9 cellular contexts compared by ENCODE assay signal in genomic region chr20:62806383-62807050, GRCh38. TPM values are rescaled to one million over a fixed set of nuclear protein-coding genes. Genes with fewer than 3 reads are reported as not detected.
DNase-seq lines count a peak whose midpoint lies in the region; ATAC-seq and TF ChIP-seq lines count a peak whose summit lies in the region.
"Had no signal": no experiment of that assay in that cellular context is flagged by ENCODE, and none has a peak within 500 bp of the region (broad histone marks: within the 10 kb centered on the region; RNA-seq: fewer than 3 reads in every experiment).

No MANE protein-coding gene starts in this region.

- intact Hi-C loops in IMR-90 (cut with micrococcal nuclease) (loop anchor here (5.0 kb wide), 1 partner anchor 201 kb away; the partner anchor contains the start of gene BHLHE23), MCF 10A (cut with micrococcal nuclease) (loop anchor here (5.0 kb wide), 1 partner anchor 139 kb away; no protein-coding TSS in a partner anchor)

- peak overlapping the region; percentile 77 for H3K9ac ChIP-seq in IMR-90 (ENCODE audit: low read depth, low read length)

- BruUV-seq in IMR-90 (replicated peaks; lab: Mats Ljungman, UMichigan) (no TSS peak), MCF 10A (replicated peaks; lab: Mats Ljungman, UMichigan) (TSS peak; percentile 18)

- H3K4me1 Mint-ChIP-seq in MCF 10A (ENCODE audit: insufficient read depth, unreplicated experiment) = peaks cover 10% of the 10 kb centered on the region
- peaks cover 5 to 20% of the 10 kb centered on the region in 2 donors for H3K4me1 Mint-ChIP-seq in natural killer cell treated with Interleukin-12 subunit alpha and Interleukin-12 subunit beta and Interleukin-15 and Interleukin-18, amount 100 ng/mL, for 72 hours (ENCODE audit: low read depth in 2 of 2)

- no peak overlapping the region for H4K5ac ChIP-seq in IMR-90 (ENCODE audit: low read depth, low read length)

- DNase-seq in AG09309 (ENCODE audit: low read depth) = no peak
- DNase-seq in IMR-90 = no peak
- DNase-seq in MCF 10A (ENCODE audit: unreplicated experiment) = no peak
- no peak for DNase-seq in natural killer cell treated with Interleukin-12 subunit alpha and Interleukin-12 subunit beta and Interleukin-15 and Interleukin-18, amount 100 ng/mL, for 72 hours (ENCODE audit: low spot score)
- DNase-seq in cerebellar cortex (ENCODE audit: low spot score) = no peak
- no peak for DNase-seq in DMS79 (lab: John Stamatoyannopoulos, UW)
- DNase-seq in cortex of kidney (lab: John Stamatoyannopoulos, UW) = no peak
- no peak for DNase-seq in G401 (ENCODE audit: low spot score)
- DNase-seq: NCI-H2227 treated with DMSO at 0.1 percent for 48 hours had no signal

- no peak for TF ChIP-seq CTCF in AG09309 (IDR thresholded peaks at IDR 0.05; ENCODE audit: control insufficient read depth, insufficient read depth, low read depth, low read length, missing control alignments)
- TF ChIP-seq CTCF in IMR-90 (conservative IDR thresholded peaks at IDR 0.05; ENCODE audit: low read depth, low read length) = no peak
- no peak for TF ChIP-seq CTCF in MCF 10A (IDR thresholded peaks at IDR 0.05; ENCODE audit: unreplicated experiment)

- no peaks in the 10 kb centered on the region for H3K27me3 ChIP-seq in IMR-90 (ENCODE audit: control insufficient read depth, insufficient read depth, low read length)

- no peak overlapping the region for H2BK15ac ChIP-seq in IMR-90 (ENCODE audit: low read depth, low read length)

- no peak overlapping the region for H3K56ac ChIP-seq in IMR-90 (ENCODE audit: extremely low read depth, insufficient read depth, low read length)

- in situ Hi-C loops in IMR-90 (cut with MboI; ENCODE audit: low sequenced_read_pairs) (no loop called here), G401 (cut with HindIII; ENCODE audit: low sequenced_read_pairs) (no loop called here)

- no peak for ATAC-seq in IMR-90 (ENCODE audit: low read depth)
- ATAC-seq in natural killer cell treated with Interleukin-12 subunit alpha and Interleukin-12 subunit beta and Interleukin-15 and Interleukin-18, amount 100 ng/mL, for 72 hours = no peak

- H3K4me3 ChIP-seq in AG09309 (ENCODE audit: control insufficient read depth, low read depth, low read length) (peak overlapping the region; percentile 91), IMR-90 (ENCODE audit: insufficient read depth, low read depth, low read length) (peak overlapping the region; percentile 100; the same call in 1 of the 2 replicates)

- peak overlapping the region; percentile 77 for H3K27ac Mint-ChIP-seq in MCF 10A (ENCODE audit: low read depth, unreplicated experiment)
- peak overlapping the region; percentile 37 to 78 for H3K27ac Mint-ChIP-seq in natural killer cell treated with Interleukin-12 subunit alpha and Interleukin-12 subunit beta and Interleukin-15 and Interleukin-18, amount 100 ng/mL, for 72 hours

- H3K18ac ChIP-seq in IMR-90 (ENCODE audit: low read depth, low read length) = no peak overlapping the region

- no peak overlapping the region for H2BK20ac ChIP-seq in IMR-90 (ENCODE audit: low read depth, low read length)

- H3K9me3 Mint-ChIP-seq in MCF 10A (ENCODE audit: unreplicated experiment) = no peaks in the 10 kb centered on the region
- H3K9me3 Mint-ChIP-seq in natural killer cell treated with Interleukin-12 subunit alpha and Interleukin-12 subunit beta and Interleukin-15 and Interleukin-18, amount 100 ng/mL, for 72 hours = no peaks in the 10 kb centered on the region

- H2BK120ac ChIP-seq in IMR-90 (ENCODE audit: low read depth, low read length) = no peak overlapping the region

- H3K4me3 Mint-ChIP-seq in MCF 10A (ENCODE audit: unreplicated experiment) = peak overlapping the region; percentile 81
- peak overlapping the region; percentile 79 for H3K4me3 Mint-ChIP-seq in natural killer cell treated with Interleukin-12 subunit alpha and Interleukin-12 subunit beta and Interleukin-15 and Interleukin-18, amount 100 ng/mL, for 72 hours

- peaks cover 46% of the 10 kb centered on the region for H4K20me1 ChIP-seq in IMR-90 (ENCODE audit: insufficient read depth, low read length)

- peak overlapping the region; percentile 69; the same call in 1 of the 2 replicates for H3K27ac ChIP-seq in IMR-90 (ENCODE audit: insufficient read depth, low read length)

- no peak overlapping the region for H3K4ac ChIP-seq in IMR-90 (ENCODE audit: low read depth, low read length)

- WGBS in IMR-90 (ENCODE audit: extremely low coverage in 2 of 2, insufficient read length in 1 of 2), 2 experiments = no CpG with 5 or more reads among the region's 11 CpGs

- no peak for TF ChIP-seq POLR2A in IMR-90 (IDR thresholded peaks at IDR 0.05; ENCODE audit: low read depth, low read length)

- H3K14ac ChIP-seq in IMR-90 (replicated peaks; ENCODE audit: low read depth, low read length) = no peak overlapping the region

- CTCF ChIA-PET in IMR-90 (lab: Yijun Ruan, JAX) (no interaction called here), MCF 10A (lab: Yijun Ruan, JAX) (interaction anchor here (0.6 to 3.0 kb wide), 7 partner anchors 9 to 315 kb away, joined by 3 to 25 read pairs (median 4); partner anchors contain the start of gene COL9A3)

- H4K8ac ChIP-seq in IMR-90 (ENCODE audit: low read depth in 2 of 2, low read length in 2 of 2) = peak overlapping the region; percentile 3 to 35; a peak in 1 of 4 replicates

- peaks cover 36% of the 10 kb centered on the region for H3K36me3 ChIP-seq in IMR-90 (ENCODE audit: control insufficient read depth, insufficient read depth, low read length)

- no peak for TF ChIP-seq RAD21 in IMR-90 (IDR thresholded peaks at IDR 0.05; ENCODE audit: low read length)

- H3K4me2 ChIP-seq in IMR-90 (ENCODE audit: low read depth, low read length) = peak overlapping the region; percentile 94

- peaks cover 37% of the 10 kb centered on the region for H3K36me3 Mint-ChIP-seq in MCF 10A (ENCODE audit: insufficient read depth, unreplicated experiment)
- no peaks in the 10 kb centered on the region for H3K36me3 Mint-ChIP-seq in natural killer cell treated with Interleukin-12 subunit alpha and Interleukin-12 subunit beta and Interleukin-15 and Interleukin-18, amount 100 ng/mL, for 72 hours

- peak overlapping the region; percentile 68; the same call in 1 of the 2 replicates for H3K23ac ChIP-seq in IMR-90 (ENCODE audit: low read depth, low read length)

- dilution Hi-C loops in IMR-90 (cut with HindIII; ENCODE audit: low sequenced_read_pairs, unreplicated experiment) = no loop called here

- peak overlapping the region; percentile 9 for H2AK9ac ChIP-seq in IMR-90 (replicated peaks; ENCODE audit: low read depth, low read length, poor library complexity)

- peaks cover 19 to 45% of the 10 kb centered on the region in 2 experiments for H3K79me1 ChIP-seq in IMR-90 (ENCODE audit: low read depth in 1 of 2, low read length in 2 of 2)

- H3K9me3 ChIP-seq in IMR-90 (ENCODE audit: control insufficient read depth, insufficient read depth, low read length) = no peaks in the 10 kb centered on the region

- H3K4me1 ChIP-seq in IMR-90 (ENCODE audit: control insufficient read depth, insufficient read depth, low read length) = peaks cover 10% of the 10 kb centered on the region

- H2BK5ac ChIP-seq in IMR-90 (ENCODE audit: low read depth, low read length, poor library complexity, severe bottlenecking) = no peak overlapping the region

- H4K91ac ChIP-seq in IMR-90 (ENCODE audit: insufficient read depth, low read depth, low read length) = no peak overlapping the region

- H3K27me3 Mint-ChIP-seq in MCF 10A (ENCODE audit: insufficient read depth, unreplicated experiment) = no peaks in the 10 kb centered on the region
- no peaks in the 10 kb centered on the region for H3K27me3 Mint-ChIP-seq in natural killer cell treated with Interleukin-12 subunit alpha and Interleukin-12 subunit beta and Interleukin-15 and Interleukin-18, amount 100 ng/mL, for 72 hours

- peak overlapping the region; percentile 60; the same call in 1 of the 2 replicates for H2AK5ac ChIP-seq in IMR-90 (ENCODE audit: low read depth, low read length)

- H2AFZ ChIP-seq in IMR-90 (replicated peaks; ENCODE audit: low read length, poor library complexity) = peak overlapping the region; percentile 33

- POLR2A ChIA-PET in IMR-90 (lab: Charles Lee; ENCODE audit: unreplicated experiment) (no interaction called here), MCF 10A (lab: Yijun Ruan, JAX) (interaction anchor here (0.6 to 2.0 kb wide), 3 partner anchors 12 to 155 kb away, joined by 3 to 9 read pairs (median 4); no protein-coding TSS in a partner anchor)

- no peaks in the 10 kb centered on the region for H3K9me1 ChIP-seq in IMR-90 (ENCODE audit: insufficient read depth, low read length)

RNA-seq across cellular contexts. Expression of gene OGFR, which starts 1.9 kb away (rescaled TPM):
- 22.4 and 26.9 TPM in 2 replicates for total RNA-seq in IMR-90 (2012; rRNA removed)
- polyA plus RNA-seq in IMR-90 (2012; rRNA removed) = 30.1 and 38.2 TPM in 2 replicates
- polyA plus RNA-seq in IMR-90 (2012; cell fraction: cytosol; rRNA removed) = 45.5 and 52.1 TPM in 2 replicates
- 73.9 and 106 TPM in 2 replicates for polyA plus RNA-seq in IMR-90 (2012; cell fraction: nucleus; rRNA removed; ENCODE audit: low replicate concordance)
- 28.8 and 31.0 TPM in 2 replicates for total RNA-seq in MCF 10A (2022)
- total RNA-seq in natural killer cell treated with Interleukin-12 subunit alpha and Interleukin-12 subunit beta and Interleukin-15 and Interleukin-18, amount 100 ng/mL, for 72 hours = 10 to 100 TPM; 75.9 to 88.7 TPM
- total RNA-seq in G401 (2014; rRNA removed; shearing (Covaris generic)) = 43.9 and 45.6 TPM in 2 replicates

RNA-seq across cellular contexts. Expression of gene MRGBP, which starts 10.2 kb away (rescaled TPM):
- total RNA-seq in IMR-90 (2012; rRNA removed) = 18.3 and 21.9 TPM in 2 replicates
- 15.5 and 17.7 TPM in 2 replicates for polyA plus RNA-seq in IMR-90 (2012; rRNA removed)
- 14.9 and 16.0 TPM in 2 replicates for polyA plus RNA-seq in IMR-90 (2012; cell fraction: cytosol; rRNA removed)
- polyA plus RNA-seq in IMR-90 (2012; cell fraction: nucleus; rRNA removed; ENCODE audit: low replicate concordance) = 21.4 and 23.1 TPM in 2 replicates
- 16.9 and 17.8 TPM in 2 replicates for total RNA-seq in MCF 10A (2022)
- 10 to 100 TPM; 14.4 to 19.3 TPM for total RNA-seq in natural killer cell treated with Interleukin-12 subunit alpha and Interleukin-12 subunit beta and Interleukin-15 and Interleukin-18, amount 100 ng/mL, for 72 hours
- total RNA-seq in G401 (2014; rRNA removed; shearing (Covaris generic)) = 25.2 and 33.6 TPM in 2 replicates

RNA-seq across cellular contexts. Expression of gene COL9A3, which starts 10.3 kb away (rescaled TPM):
- total RNA-seq in IMR-90 (2012; rRNA removed) (0.28 and 0.36 TPM in 2 replicates), MCF 10A (2022) (not detected in 2 replicates)
- 1.4 TPM in 2 replicates for polyA plus RNA-seq in IMR-90 (2012; rRNA removed)
- 2.3 and 2.9 TPM in 2 replicates for polyA plus RNA-seq in IMR-90 (2012; cell fraction: cytosol; rRNA removed)
- 11.3 and 14.6 TPM in 2 replicates for polyA plus RNA-seq in IMR-90 (2012; cell fraction: nucleus; rRNA removed; ENCODE audit: low replicate concordance)
- total RNA-seq in natural killer cell treated with Interleukin-12 subunit alpha and Interleukin-12 subunit beta and Interleukin-15 and Interleukin-18, amount 100 ng/mL, for 72 hours = not detected
- total RNA-seq in G401 (2014; rRNA removed; shearing (Covaris generic)) = 8.6 TPM in 2 replicates

RNA-seq across cellular contexts. Expression of gene TCFL5, which starts 55.1 kb away (rescaled TPM):
- total RNA-seq in IMR-90 (2012; rRNA removed) (8.2 and 8.3 TPM in 2 replicates), MCF 10A (2022) (10.8 and 12.8 TPM in 2 replicates)
- 5.6 and 6.0 TPM in 2 replicates for polyA plus RNA-seq in IMR-90 (2012; rRNA removed)
- 2.6 and 3.6 TPM in 2 replicates for polyA plus RNA-seq in IMR-90 (2012; cell fraction: cytosol; rRNA removed)
- 2.4 and 9.6 TPM in 2 replicates for polyA plus RNA-seq in IMR-90 (2012; cell fraction: nucleus; rRNA removed; ENCODE audit: low replicate concordance)
- total RNA-seq in natural killer cell treated with Interleukin-12 subunit alpha and Interleukin-12 subunit beta and Interleukin-15 and Interleukin-18, amount 100 ng/mL, for 72 hours = 1 to 10 TPM; 4.1 to 5.9 TPM
- 23.0 and 24.2 TPM in 2 replicates for total RNA-seq in G401 (2014; rRNA removed; shearing (Covaris generic))
